ENCODE assay signal across 11 cellular contexts in the genomic region with DNA sequence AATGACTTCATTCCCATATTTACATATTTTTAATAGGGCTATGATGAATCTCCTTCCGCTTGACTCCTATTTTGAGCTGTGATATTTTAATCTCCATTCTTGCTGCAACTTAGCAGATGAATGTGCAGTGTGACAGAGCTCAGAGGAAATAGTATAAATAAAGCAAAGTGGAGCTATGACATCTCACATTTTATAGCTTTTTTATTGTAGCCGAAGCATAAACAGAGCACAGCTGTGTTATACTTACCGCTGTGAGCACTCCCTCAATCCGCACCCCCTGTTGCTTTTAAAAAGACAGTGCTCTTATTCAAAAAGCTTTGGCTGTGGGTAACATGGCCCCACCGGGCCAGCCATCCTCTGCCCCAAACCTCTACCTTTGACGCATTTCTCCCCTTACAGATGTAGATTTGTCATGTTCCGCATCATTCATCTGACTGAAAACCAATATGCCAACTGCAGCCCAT.
A peak's percentile ranks its signal among the peaks of the same experiment; 100 is the strongest.
DNase-seq lines count a peak whose midpoint lies in the region; ATAC-seq, FAIRE-seq and TF ChIP-seq lines count a peak whose summit lies in the region.
"Had no signal": no experiment of that assay in that cellular context is flagged by ENCODE, and none has a peak within 500 bp of the region (broad histone marks: within the 10 kb centered on the region; RNA-seq: fewer than 3 reads in every experiment).

No MANE protein-coding gene starts in this region.

- peaks cover 3% of the 10 kb centered on the region for H3K36me3 Mint-ChIP-seq in mesothelial cell of epicardium

- H3K9me3 ChIP-seq in stomach smooth muscle (ENCODE audit: control insufficient read depth in 2 of 2, low read length in 2 of 2) = peaks cover 0 to 2% of the 10 kb centered on the region in 2 donors
- H3K9me3 ChIP-seq in right atrium auricular region = no peaks in the 10 kb centered on the region
- H3K9me3 ChIP-seq: body of pancreas had no signal

- FAIRE-seq in RCC 7860 (lab: Jason Lieb, UNC) = no peak
- FAIRE-seq: A204.1 had no signal

- H3K9me3 Mint-ChIP-seq in mesothelial cell of epicardium = peaks cover 14% of the 10 kb centered on the region

- no peak overlapping the region for H3K4me3 Mint-ChIP-seq in mesothelial cell of epicardium

- peak; percentile 41 for DNase-seq in DMS153 (lab: John Stamatoyannopoulos, UW)
- no peak for DNase-seq in DMS153 treated with DMSO at 0.1 percent for 48 hours (lab: John Stamatoyannopoulos, UW; ENCODE audit: unreplicated experiment)
- peak; percentile 77 for DNase-seq in brain pericyte (ENCODE audit: low read depth, low spot score)
- DNase-seq in mesothelial cell of epicardium (ENCODE audit: low spot score in 2 of 2, unreplicated experiment in 2 of 2) = no peak
- no peak for DNase-seq in RCC 7860 (ENCODE audit: low spot score)
- DNase-seq in right atrium auricular region (ENCODE audit: low spot score) = no peak
- DNase-seq: body of pancreas had no signal

- TF ChIP-seq CTCF in mesothelial cell of epicardium (IDR thresholded peaks at IDR 0.05; ENCODE audit: unreplicated experiment) = no peak
- TF ChIP-seq CTCF in right atrium auricular region (IDR thresholded peaks at IDR 0.05) = no peak

- H3K27ac Mint-ChIP-seq in mesothelial cell of epicardium = no peak overlapping the region

- H3K36me3 ChIP-seq in stomach smooth muscle (ENCODE audit: control insufficient read depth in 2 of 2, insufficient read depth in 2 of 2, low read length in 2 of 2) (no peaks in the 10 kb centered on the region), right atrium auricular region (no peaks in the 10 kb centered on the region)

- no peak overlapping the region for H3K27ac ChIP-seq in stomach smooth muscle (ENCODE audit: low read length)
- H3K27ac ChIP-seq in right atrium auricular region = no peak overlapping the region
- H3K27ac ChIP-seq: body of pancreas had no signal

- no peaks in the 10 kb centered on the region for H3K27me3 Mint-ChIP-seq in mesothelial cell of epicardium (ENCODE audit: low read depth)

- peak overlapping the region; percentile 0 to 3 for H3K4me3 ChIP-seq in stomach smooth muscle (ENCODE audit: low read length in 2 of 2)
- peak overlapping the region in 1 of 2 donors; percentile 0 for H3K4me3 ChIP-seq in right atrium auricular region
- H3K4me3 ChIP-seq: body of pancreas had no signal

- ATAC-seq in HG03442 (IDR thresholded peaks at IDR 0.05; ENCODE audit: unreplicated experiment) = peak; percentile 44
- ATAC-seq: body of pancreas, SK-N-SH treated with all-trans-retinoic acid at 6 μM for 48 hours had no signal

- H3K27me3 ChIP-seq in stomach smooth muscle (ENCODE audit: control insufficient read depth in 1 of 2, insufficient read depth in 2 of 2, low read length in 2 of 2) = no peaks in the 10 kb centered on the region
- H3K27me3 ChIP-seq in right atrium auricular region = no peaks in the 10 kb centered on the region
- H3K27me3 ChIP-seq: body of pancreas had no signal

- H3K9ac ChIP-seq in stomach smooth muscle (ENCODE audit: low read length in 2 of 2) = no peak overlapping the region

- peaks cover 18% of the 10 kb centered on the region for H3K4me1 Mint-ChIP-seq in mesothelial cell of epicardium

- H3K4me1 ChIP-seq in stomach smooth muscle (ENCODE audit: control insufficient read depth, insufficient read depth, low read length) = no peaks in the 10 kb centered on the region
- peaks cover 0 to 6% of the 10 kb centered on the region in 2 donors for H3K4me1 ChIP-seq in right atrium auricular region
- H3K4me1 ChIP-seq: body of pancreas had no signal

Comparison
In these comparisons a context has a peak if more than half of its experiments do, and no peak if none do; other contexts are left out.
1. DNase-seq: peak in DMS153 (single experiment) and brain pericyte (single experiment); none in DMS153 treated with DMSO at 0.1 percent for 48 hours (single experiment), mesothelial cell of epicardium (0 of 2), RCC 7860 (single experiment) and right atrium auricular region (single experiment).